In the genomic region with DNA sequence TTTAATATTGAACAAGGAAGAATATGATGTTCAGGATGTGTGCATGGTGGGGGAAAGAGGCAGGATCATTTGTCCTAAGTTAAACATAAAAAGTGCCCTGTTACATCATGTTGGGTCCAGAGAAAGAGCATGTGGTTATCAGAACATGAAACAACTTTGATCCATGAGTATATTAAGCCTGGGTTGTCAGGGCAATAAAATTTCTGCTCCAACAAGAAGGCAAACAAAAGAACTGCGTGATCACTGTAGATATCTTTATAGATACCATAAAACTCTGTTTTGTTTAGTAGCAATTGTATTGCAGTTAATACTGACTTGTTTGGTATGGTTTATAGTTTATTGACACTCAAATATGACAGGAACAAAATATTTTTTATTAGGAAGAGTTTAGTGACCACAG, we compare ENCODE assay signal across 29 cellular contexts. TPM values are rescaled to one million over a fixed set of nuclear protein-coding genes. Genes with fewer than 3 reads are reported as not detected.
"Had no signal": no experiment of that assay in that cellular context is flagged by ENCODE, and none has a peak within 500 bp of the region (broad histone marks: within the 10 kb centered on the region; RNA-seq: fewer than 3 reads in every experiment).

No MANE protein-coding gene starts in this region.

- H3K36me3 ChIP-seq: SJSA1 had no signal

- FAIRE-seq: K562, RCC 7860, TTC549 had no signal

- H3K4me1 ChIP-seq: SJSA1 had no signal

- DNase-seq: activated CD4-positive, alpha-beta memory T cell treated with anti-CD3 and anti-CD28 coated beads, Interleukin-2, amount 10 ng/mL, durations not matched to agents 7 days and 5 days; activated CD4-positive, alpha-beta T cell treated with anti-CD3 and anti-CD28 coated beads, Interleukin-2, amount 10 ng/mL, durations not matched to agents 7 days and 5 days; activated CD4-positive, CD25-positive, alpha-beta regulatory T cell; activated gamma-delta T cell treated with Interleukin-2 at 50 U/mL for 16 hours; activated naive CD4-positive, alpha-beta T cell treated with anti-CD3 and anti-CD28 coated beads, Interleukin-2, amount 10 ng/mL, durations not matched to agents 7 days and 5 days; activated naive CD8-positive, alpha-beta T cell treated with anti-CD3 and anti-CD28 coated beads for 36 hours; activated T-cell treated with anti-CD3 and anti-CD28 coated beads, Interleukin-2, amount 50 U/mL, for 72 hours; anterior cingulate cortex; cerebellar nuclear complex; Karpas-422; NCI-H1048; NCI-H146; NCI-H1930; NCI-H2107; NCI-H2171 treated with DMSO at 0.1 percent for 48 hours; NCI-H226; NCI-H69; SHP77; T-helper 17 cell; T-helper 9 cell had no signal

- H3K9me3 ChIP-seq: SJSA1 had no signal

- H3K4me3 ChIP-seq: K562, SJSA1 had no signal

- H3K27ac ChIP-seq: SJSA1 had no signal

RNA-seq across cellular contexts. Expression of gene PCA3, which starts 35.2 kb away (rescaled TPM):
- total RNA-seq: activated CD4-positive, alpha-beta memory T cell treated with anti-CD3 and anti-CD28 coated beads, Interleukin-2, amount 10 ng/mL, durations not matched to agents 7 days and 5 days; activated CD4-positive, alpha-beta T cell treated with anti-CD3 and anti-CD28 coated beads, Interleukin-2, amount 10 ng/mL, durations not matched to agents 7 days and 5 days; activated CD8-positive, alpha-beta memory T cell treated with anti-CD3 and anti-CD28 coated beads for 36 hours; activated naive CD8-positive, alpha-beta T cell treated with anti-CD3 and anti-CD28 coated beads for 36 hours; activated T-cell treated with anti-CD3 and anti-CD28 coated beads, Interleukin-2, amount 50 U/mL, for 72 hours; activated T-helper 2 cell treated with anti-CD3 and anti-CD28 coated beads, Interferon-gamma antibody, Interleukin-2, Interleukin-4, amounts not matched to agents 10 μg/mL and 5 μg/mL and 100 μg/mL, durations not matched to agents 14 hours and 24 hours and 36 hours; cardiac septum; K562; M059J; NCI-H460; SJSA1; T-helper 17 cell had no signal
- polyA plus RNA-seq: K562 had no signal
